Comparison of ENCODE assay signal across 11 cellular contexts in the genomic region with DNA sequence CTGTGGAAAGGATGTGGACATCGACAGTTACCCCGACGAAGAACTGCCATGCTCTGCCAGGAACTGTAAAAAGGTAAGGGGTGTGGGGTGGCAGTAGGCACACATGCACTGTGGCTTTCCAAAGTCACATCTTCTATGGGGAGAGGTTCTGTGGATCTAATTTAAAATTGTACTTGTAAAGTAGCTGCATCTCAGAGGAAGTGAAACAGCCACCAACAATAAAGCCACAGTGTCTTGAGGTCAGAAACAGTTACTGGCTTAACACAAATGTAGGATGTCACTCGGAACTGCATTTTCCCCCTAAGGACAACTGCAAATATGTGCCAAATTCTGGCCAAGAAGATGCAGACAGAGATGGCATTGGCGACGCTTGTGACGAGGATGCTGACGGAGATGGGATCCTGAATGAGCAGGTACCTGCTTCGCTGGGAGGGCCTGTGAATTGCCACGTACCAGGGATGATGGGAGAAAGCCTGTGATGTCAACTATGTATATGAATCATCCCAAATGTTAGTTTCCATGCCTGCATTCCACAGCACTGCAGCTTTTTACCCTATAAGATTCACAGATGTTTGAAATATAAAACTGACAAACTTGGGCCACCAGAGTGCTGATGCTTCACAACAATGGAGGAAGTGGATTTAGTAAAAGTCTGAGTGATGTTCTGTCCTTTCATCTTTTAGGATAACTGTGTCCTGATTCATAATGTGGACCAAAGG. TPM values are rescaled to one million over a fixed set of nuclear protein-coding genes. Genes with fewer than 3 reads are reported as not detected.
A peak's percentile ranks its signal among the peaks of the same experiment; 100 is the strongest.
DNase-seq lines count a peak whose midpoint lies in the region; ATAC-seq lines count a peak whose summit lies in the region.
"Had no signal": no experiment of that assay in that cellular context is flagged by ENCODE, and none has a peak within 500 bp of the region (broad histone marks: within the 10 kb centered on the region; RNA-seq: fewer than 3 reads in every experiment).

No MANE protein-coding gene starts in this region.

- H3K4me1 ChIP-seq in GM23248 (ENCODE audit: insufficient read depth), result peaks cover 9% of the 10 kb centered on the region

- no peaks in the 10 kb centered on the region for H3K9me3 Mint-ChIP-seq in memory B cell
- H3K9me3 Mint-ChIP-seq: effector memory CD8-positive, alpha-beta T cell had no signal

- no peak overlapping the region for H3K4me2 ChIP-seq in GM23248 (ENCODE audit: unreplicated experiment)

- ATAC-seq in GM18858 (IDR thresholded peaks at IDR 0.05; ENCODE audit: unreplicated experiment), result peak; percentile 63
- ATAC-seq in memory B cell (ENCODE audit: low read depth), result peak; percentile 59
- no peak for ATAC-seq in GM18502 (IDR thresholded peaks at IDR 0.05; ENCODE audit: poor library complexity, unreplicated experiment)
- ATAC-seq in sciatic nerve, result no peak
- ATAC-seq: effector memory CD8-positive, alpha-beta T cell had no signal

- peak overlapping the region; percentile 43 for H3K27ac Mint-ChIP-seq in memory B cell

- DNase-seq in GM23248, result peak; percentile 37
- DNase-seq in NOMO-1 (lab: John Stamatoyannopoulos, UW; ENCODE audit: unreplicated experiment in 2 of 2), result peak; percentile 85 to 88
- DNase-seq in memory B cell (ENCODE audit: low spot score in 2 of 2), result no peak
- DNase-seq in iPS-NIHi7 (ENCODE audit: extremely low spot score), result no peak
- DNase-seq in sciatic nerve (ENCODE audit: low spot score), result no peak
- no peak for DNase-seq in NCI-H128 (lab: John Stamatoyannopoulos, UW; ENCODE audit: unreplicated experiment)
- DNase-seq: activated naive CD4-positive, alpha-beta T cell treated with anti-CD3 and anti-CD28 coated beads, Interleukin-2, amount 50 U/mL, for 16 hours; effector memory CD8-positive, alpha-beta T cell; NCI-H2029 had no signal

- H2AFZ ChIP-seq in GM23248, result peak overlapping the region; percentile 41; the same call in 1 of the 2 replicates

- H3K79me2 ChIP-seq in GM23248 (ENCODE audit: insufficient read depth), result no peaks in the 10 kb centered on the region

- no peak overlapping the region for H3K9ac ChIP-seq in GM23248

- no peaks in the 10 kb centered on the region for H3K9me3 ChIP-seq in GM23248 (ENCODE audit: low read depth)

- in situ Hi-C loops in GM23248 (cut with MboI), result no loop called here

- no peaks in the 10 kb centered on the region for H3K36me3 ChIP-seq in GM23248 (ENCODE audit: low read depth)

- no peaks in the 10 kb centered on the region for H4K20me1 ChIP-seq in GM23248 (ENCODE audit: insufficient read depth)

- 0 out of 2 replicates have a peak, but pooled peaks cover 5% of the 10 kb centered on the region for H3F3A ChIP-seq in GM23248 (ENCODE audit: insufficient read depth)

- H3K4me3 Mint-ChIP-seq in memory B cell, result no peak overlapping the region
- H3K4me3 Mint-ChIP-seq: effector memory CD8-positive, alpha-beta T cell had no signal

- WGBS in GM23248 (ENCODE audit: low coverage in 1 of 2, low lambda C conversion rate in 2 of 2, missing lambda C conversion rate in 2 of 2), 2 experiments, result 73 to 78% methylated on average over 10 of the region's 10 CpGs

- no peaks in the 10 kb centered on the region for H3K9me2 ChIP-seq in GM23248 (ENCODE audit: insufficient read depth)

- no peaks in the 10 kb centered on the region for H3K36me3 Mint-ChIP-seq in memory B cell

- peaks cover 9% of the 10 kb centered on the region for H3K4me1 Mint-ChIP-seq in memory B cell

- no peak overlapping the region for H3K4me3 ChIP-seq in GM23248

- no peaks in the 10 kb centered on the region for H3K27me3 Mint-ChIP-seq in memory B cell
- H3K27me3 Mint-ChIP-seq: effector memory CD8-positive, alpha-beta T cell had no signal

- H3K27ac ChIP-seq in GM23248, result no peak overlapping the region

- intact Hi-C loops in sciatic nerve (cut with DNase I), result loop anchor here (10.0 kb wide), 1 partner anchor 526 kb away; no protein-coding TSS in a partner anchor

- no peaks in the 10 kb centered on the region for H3K27me3 ChIP-seq in GM23248 (replicated peaks; ENCODE audit: insufficient read depth)

RNA-seq across cellular contexts. Expression of a gene that starts 35.3 kb away (rescaled TPM):
- under 0.01 and 0.43 TPM in 2 replicates for total RNA-seq in GM23248 (2014; rRNA removed; shearing (Covaris generic))
- 0.70 and 0.74 TPM in 2 replicates for polyA plus RNA-seq in GM23248 (2016; fragmentation: Nextera tagmentation; extraction: Ambion mirVana)
- 111 TPM for total RNA-seq in sciatic nerve

Comparison
In these comparisons a context has a peak if more than half of its experiments do, and no peak if none do; other contexts are left out.
1. ATAC-seq: peak in GM18858 (single experiment) and memory B cell (single experiment); none in GM18502 (single experiment) and sciatic nerve (single experiment).
2. DNase-seq: peak in GM23248 (single experiment) and NOMO-1 (2 of 2); none in memory B cell (0 of 2), iPS-NIHi7 (single experiment), sciatic nerve (single experiment) and NCI-H128 (single experiment).
3. RNA of a gene that starts 35.3 kb away (total RNA-seq): 111 TPM in sciatic nerve (single experiment); under 0.01 to 0.43 TPM in GM23248; every median in the first group is over 10 times any median in the second.